ENCODE assay signal across 35 cellular contexts in the genomic region with DNA sequence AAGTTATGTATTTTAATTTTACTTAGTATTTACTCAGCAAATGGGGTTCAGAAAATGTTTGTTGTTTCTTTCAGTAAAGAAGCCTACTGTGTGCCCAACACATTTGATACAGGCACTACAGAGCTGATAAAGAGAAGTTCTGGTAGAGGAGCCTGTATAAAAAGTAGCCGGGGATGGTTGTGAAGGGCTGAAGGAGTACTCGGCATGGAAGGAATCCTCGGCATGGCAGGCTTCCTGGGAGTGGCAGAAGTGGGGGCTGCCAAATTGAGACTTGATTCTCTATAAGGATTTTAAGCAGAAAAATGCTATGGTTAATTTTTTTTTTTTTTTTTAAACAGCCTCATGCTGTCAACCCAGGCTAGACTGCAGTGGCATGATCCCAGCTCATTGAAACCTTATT. TPM values are rescaled to one million over a fixed set of nuclear protein-coding genes. Genes with fewer than 3 reads are reported as not detected.
"Had no signal": no experiment of that assay in that cellular context is flagged by ENCODE, and none has a peak within 500 bp of the region (broad histone marks: within the 10 kb centered on the region; RNA-seq: fewer than 3 reads in every experiment).

No MANE protein-coding gene starts in this region.

- H3K27ac ChIP-seq: cardiac muscle cell, WERI-Rb-1 had no signal

- H3K4me2 ChIP-seq: PC-9 had no signal

- H2AFZ ChIP-seq: PC-9 had no signal

- H3K27me3 ChIP-seq: cardiac muscle cell, MG63 had no signal

- H3K27me3 Mint-ChIP-seq: activated CD4-positive, alpha-beta memory T cell treated with anti-CD3 and anti-CD28 coated beads, Interleukin-2, amount 10 ng/mL, durations not matched to agents 7 days and 5 days; activated naive CD8-positive, alpha-beta T cell treated with anti-CD3 and anti-CD28 coated beads for 36 hours; activated T-helper 17 cell treated with anti-CD3 and anti-CD28 coated beads, Interleukin-2, amount 50 U/mL, for 72 hours had no signal

- H3K9me3 Mint-ChIP-seq: activated CD4-positive, alpha-beta memory T cell treated with anti-CD3 and anti-CD28 coated beads, Interleukin-2, amount 10 ng/mL, durations not matched to agents 7 days and 5 days; activated naive CD8-positive, alpha-beta T cell treated with anti-CD3 and anti-CD28 coated beads for 36 hours; activated T-cell treated with anti-CD3 and anti-CD28 coated beads, Interleukin-2, amount 50 U/mL, for 72 hours; activated T-helper 17 cell treated with anti-CD3 and anti-CD28 coated beads, Interleukin-2, amount 50 U/mL, for 72 hours had no signal

- H3K27ac Mint-ChIP-seq: activated CD4-positive, alpha-beta memory T cell treated with anti-CD3 and anti-CD28 coated beads, Interleukin-2, amount 10 ng/mL, durations not matched to agents 7 days and 5 days; activated naive CD8-positive, alpha-beta T cell treated with anti-CD3 and anti-CD28 coated beads for 36 hours; activated T-cell treated with anti-CD3 and anti-CD28 coated beads, Interleukin-2, amount 50 U/mL, for 72 hours; activated T-helper 17 cell treated with anti-CD3 and anti-CD28 coated beads, Interleukin-2, amount 50 U/mL, for 72 hours had no signal

- H3K9me3 ChIP-seq: MG63 had no signal

- DNase-seq: activated CD4-positive, alpha-beta memory T cell treated with anti-CD3 and anti-CD28 coated beads, Interleukin-2, amount 10 ng/mL, durations not matched to agents 7 days and 5 days; activated CD4-positive, alpha-beta T cell treated with anti-CD3 and anti-CD28 coated beads for 1 hour; activated CD4-positive, alpha-beta T cell treated with anti-CD3 and anti-CD28 coated beads for 48 hours; activated CD4-positive, CD25-positive, alpha-beta regulatory T cell; activated effector memory CD4-positive, alpha-beta T cell treated with anti-CD3 and anti-CD28 coated beads, Interleukin-2, amount 50 U/mL, for 16 hours; activated naive CD4-positive, alpha-beta T cell; activated naive CD4-positive, alpha-beta T cell treated with anti-CD3 and anti-CD28 coated beads, Interleukin-2, amount 50 U/mL, for 16 hours; activated naive CD8-positive, alpha-beta T cell treated with anti-CD3 and anti-CD28 coated beads for 36 hours; activated T-cell treated with anti-CD3 and anti-CD28 coated beads, Interleukin-2, amount 50 U/mL, for 1 hour; activated T-cell treated with anti-CD3 and anti-CD28 coated beads, Interleukin-2, amount 50 U/mL, for 72 hours; amniotic stem cell; aorta; Kasumi-1; KG1; MG63; NCI-H1048; NCI-H1105 treated with DMSO at 0.1 percent for 48 hours; NCI-H1436; NCI-H1694; NCI-H1930; NCI-H2081 treated with DMSO at 0.1 percent for 48 hours; NCI-H226; NCI-H446 treated with DMSO at 0.1 percent for 48 hours; NCI-H524; NK-92 treated with Interleukin-12 subunit alpha and Interleukin-12 subunit beta, amount 100 ng/mL, for 24 hours; PC-9; Right ventricle myocardium superior; SW 1271; T-helper 1 cell; T-helper 2 cell; T-helper 9 cell; WERI-Rb-1 had no signal

- H3K36me3 Mint-ChIP-seq: activated naive CD8-positive, alpha-beta T cell treated with anti-CD3 and anti-CD28 coated beads for 36 hours had no signal

- H3K4me3 ChIP-seq: cardiac muscle cell, MG63, PC-9 had no signal

- H3K4me3 Mint-ChIP-seq: activated CD4-positive, alpha-beta memory T cell treated with anti-CD3 and anti-CD28 coated beads, Interleukin-2, amount 10 ng/mL, durations not matched to agents 7 days and 5 days; activated naive CD8-positive, alpha-beta T cell treated with anti-CD3 and anti-CD28 coated beads for 36 hours; activated T-cell treated with anti-CD3 and anti-CD28 coated beads, Interleukin-2, amount 50 U/mL, for 72 hours; activated T-helper 17 cell treated with anti-CD3 and anti-CD28 coated beads, Interleukin-2, amount 50 U/mL, for 72 hours had no signal

- ATAC-seq: activated T-cell treated with anti-CD3 and anti-CD28 coated beads, Interleukin-2, amount 50 U/mL, for 72 hours; activated T-helper 17 cell treated with anti-CD3 and anti-CD28 coated beads, Interleukin-2, amount 50 U/mL, for 72 hours had no signal

- H3K36me3 ChIP-seq: cardiac muscle cell, MG63, WERI-Rb-1 had no signal

RNA-seq across cellular contexts. Expression of gene STX19, which starts 39.2 kb away (rescaled TPM):
- total RNA-seq: activated CD4-positive, alpha-beta memory T cell treated with anti-CD3 and anti-CD28 coated beads, Interleukin-2, amount 10 ng/mL, durations not matched to agents 7 days and 5 days; activated CD8-positive, alpha-beta memory T cell treated with anti-CD3 and anti-CD28 coated beads for 36 hours; activated naive CD8-positive, alpha-beta T cell treated with anti-CD3 and anti-CD28 coated beads for 36 hours; activated T-cell treated with anti-CD3 and anti-CD28 coated beads, Interleukin-2, amount 50 U/mL, for 72 hours; activated T-helper 17 cell treated with anti-CD3 and anti-CD28 coated beads, Interleukin-2, amount 50 U/mL, for 72 hours; cardiac muscle cell; Right ventricle myocardium superior had no signal
- polyA plus RNA-seq: cardiac muscle cell had no signal
